ENCODE assay signal across 8 cellular contexts in the genomic region with DNA sequence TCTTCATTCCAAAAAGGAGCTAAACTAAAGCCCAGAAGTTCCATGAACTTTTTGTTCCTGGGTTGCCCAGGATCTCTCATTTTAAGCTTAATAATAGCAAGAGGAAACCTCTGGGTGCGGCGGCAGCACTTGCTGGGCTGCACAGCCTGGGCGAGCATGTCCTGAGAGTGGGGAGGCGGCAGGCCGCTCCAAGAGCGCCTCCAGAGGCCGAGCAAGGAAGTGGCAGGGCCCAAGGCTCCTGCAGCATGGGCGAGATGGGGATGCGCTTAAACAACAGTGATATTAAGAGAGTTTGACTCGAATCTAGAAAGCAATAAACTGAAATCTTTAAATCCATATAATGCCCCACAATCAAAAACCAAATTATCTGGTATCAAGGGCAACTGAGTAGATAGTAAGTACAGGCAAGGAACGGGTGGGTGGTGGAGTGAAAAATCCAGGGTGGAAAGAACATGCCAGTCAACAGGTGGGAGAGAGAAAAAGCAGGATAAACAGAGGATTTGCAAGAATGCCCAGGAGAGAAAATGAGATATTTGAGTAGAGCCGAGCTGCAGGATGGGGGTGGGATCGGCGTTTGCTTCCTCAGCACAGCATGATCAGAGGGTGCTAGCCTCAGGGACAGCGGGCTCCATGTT. TPM values are rescaled to one million over a fixed set of nuclear protein-coding genes. Genes with fewer than 3 reads are reported as not detected.
DNase-seq lines count a peak whose midpoint lies in the region; ATAC-seq and TF ChIP-seq lines count a peak whose summit lies in the region.

No MANE protein-coding gene starts in this region.

- TF ChIP-seq CTCF in AG04449 (IDR thresholded peaks at IDR 0.05; ENCODE audit: insufficient read depth, low read length, missing control alignments): peak; percentile 69
- peak; percentile 83 to 85 for TF ChIP-seq CTCF in mammary epithelial cell (conservative IDR thresholded peaks at IDR 0.05 in 1 of 2, IDR thresholded peaks at IDR 0.05 in 1 of 2; ENCODE audit: extremely low read depth in 1 of 2, insufficient read depth in 1 of 2, low read depth in 1 of 2, low read length in 2 of 2)
- TF ChIP-seq CTCF in suprapubic skin (IDR thresholded peaks at IDR 0.05): peak in 1 of 2 donors; percentile 81

- H4K5ac ChIP-seq in mesendoderm (ENCODE audit: low read length): no peak overlapping the region

- peak overlapping the region; percentile 65 for H3K56ac ChIP-seq in mesendoderm (ENCODE audit: low read length)

- no peak overlapping the region for H3K23ac ChIP-seq in mesendoderm (ENCODE audit: low read length)

- in situ Hi-C loops in mammary epithelial cell (cut with MboI; ENCODE audit: low sequenced_read_pairs in 2 of 2): no loop called here

- POLR2A ChIA-PET in AG04449 (lab: Yijun Ruan, JAX): no interaction called here

- H4K8ac ChIP-seq in mesendoderm (ENCODE audit: low read depth, low read length): no peak overlapping the region

- no peak overlapping the region for H3K18ac ChIP-seq in mesendoderm (ENCODE audit: low read length)

- H2AFZ ChIP-seq in mammary epithelial cell (ENCODE audit: low read depth, low read length): no peak overlapping the region

- intact Hi-C loops in mammary epithelial cell (cut with micrococcal nuclease): loop anchor here (5.0 kb wide), 1 partner anchor 275 kb away; no protein-coding TSS in a partner anchor

- H3K4me1 ChIP-seq in NT2/D1 (ENCODE audit: insufficient read depth, insufficient read length) (no peaks in the 10 kb centered on the region), mammary epithelial cell (ENCODE audit: insufficient read depth, low read length) (no peaks in the 10 kb centered on the region), mesendoderm (ENCODE audit: control insufficient read depth, low read depth, low read length) (no peaks in the 10 kb centered on the region), suprapubic skin (no peaks in the 10 kb centered on the region)

- no peak overlapping the region for H2BK5ac ChIP-seq in mesendoderm (ENCODE audit: low read length)

- H2BK15ac ChIP-seq in mesendoderm (replicated peaks; ENCODE audit: low read depth): no peak overlapping the region

- TF ChIP-seq POLR2A in GM18505 (IDR thresholded peaks at IDR 0.05; ENCODE audit: borderline replicate concordance, extremely low read depth, insufficient read depth, insufficient read length) (no peak), suprapubic skin (IDR thresholded peaks at IDR 0.05) (no peak)

- dilution Hi-C loops in mammary epithelial cell (cut with HindIII; ENCODE audit: low sequenced_read_pairs): no loop called here

- H3K4ac ChIP-seq in mesendoderm (ENCODE audit: low read depth, low read length): no peak overlapping the region

- peaks cover 6% of the 10 kb centered on the region for H3K27me3 ChIP-seq in NT2/D1 (ENCODE audit: insufficient read depth, insufficient read length)
- no peaks in the 10 kb centered on the region for H3K27me3 ChIP-seq in mammary epithelial cell (ENCODE audit: insufficient read depth, low read length)
- no peaks in the 10 kb centered on the region for H3K27me3 ChIP-seq in mesendoderm (ENCODE audit: insufficient read depth, low read length, poor library complexity)
- H3K27me3 ChIP-seq in suprapubic skin: no peaks in the 10 kb centered on the region

- H3K4me3 ChIP-seq in AG04449 (ENCODE audit: low read depth, low read length) (no peak overlapping the region), NT2/D1 (ENCODE audit: insufficient read length, low read depth) (no peak overlapping the region), mammary epithelial cell (replicated peaks in 1 of 3; ENCODE audit: insufficient read depth in 1 of 3, low read depth in 2 of 3, low read length in 3 of 3) (no peak overlapping the region), mesendoderm (ENCODE audit: low read length) (no peak overlapping the region), suprapubic skin (no peak overlapping the region)

- no peak overlapping the region for H3K9ac ChIP-seq in NT2/D1 (ENCODE audit: insufficient read length, low read depth)
- H3K9ac ChIP-seq in mammary epithelial cell (ENCODE audit: insufficient read depth, low read length): no peak overlapping the region
- H3K9ac ChIP-seq in mesendoderm (ENCODE audit: low read length): no peak overlapping the region

- H3K79me1 ChIP-seq in mesendoderm (ENCODE audit: low read length): no peaks in the 10 kb centered on the region

- no peak overlapping the region for H2BK120ac ChIP-seq in mesendoderm (ENCODE audit: low read depth, low read length)

- H4K20me1 ChIP-seq in mammary epithelial cell (ENCODE audit: insufficient read depth, low read length): no peaks in the 10 kb centered on the region

- H3K9me3 ChIP-seq in NT2/D1 (ENCODE audit: insufficient read depth, low read length): no peaks in the 10 kb centered on the region
- H3K9me3 ChIP-seq in mammary epithelial cell (replicated peaks; ENCODE audit: insufficient read depth, low read length): no peaks in the 10 kb centered on the region
- H3K9me3 ChIP-seq in suprapubic skin: no peaks in the 10 kb centered on the region

- 18% methylated on average over 15 of the region's 15 CpGs for WGBS in mammary epithelial cell (ENCODE audit: low coverage, missing lambda C conversion rate)
- no CpG with 5 or more reads among the region's 15 CpGs for WGBS in mesendoderm (ENCODE audit: extremely low coverage, insufficient coverage, low lambda C conversion rate)
- 34% methylated on average over 15 of the region's 15 CpGs for WGBS in suprapubic skin

- H3K27ac ChIP-seq in mammary epithelial cell (ENCODE audit: insufficient read depth, low read depth, low read length) (no peak overlapping the region), mesendoderm (ENCODE audit: low read depth, low read length) (no peak overlapping the region), suprapubic skin (no peak overlapping the region)

- DNase-seq in AG04449 (ENCODE audit: low read depth, low spot score) (no peak), NT2/D1 (ENCODE audit: low read depth, low spot score) (peak; percentile 66), mammary epithelial cell (peak; percentile 13), mesendoderm (peak; percentile 69), NCI-H2227 (lab: John Stamatoyannopoulos, UW; ENCODE audit: unreplicated experiment) (no peak), suprapubic skin (ENCODE audit: low spot score in 2 of 2) (no peak)

- no peak for TF ChIP-seq EP300 in suprapubic skin (IDR thresholded peaks at IDR 0.05)

- H2AK5ac ChIP-seq in mesendoderm (ENCODE audit: low read length): no peak overlapping the region

- H3K4me2 ChIP-seq in mammary epithelial cell (ENCODE audit: insufficient read depth, low read depth, low read length) (no peak overlapping the region), mesendoderm (ENCODE audit: low read length) (no peak overlapping the region)

- peak; percentile 81 for ATAC-seq in GM18505 (IDR thresholded peaks at IDR 0.05; ENCODE audit: unreplicated experiment)
- peak; percentile 72 for ATAC-seq in HG02970 (IDR thresholded peaks at IDR 0.05; ENCODE audit: low FRiP score, unreplicated experiment)

- no peaks in the 10 kb centered on the region for H3K36me3 ChIP-seq in NT2/D1 (ENCODE audit: insufficient read depth, insufficient read length, low read length)
- H3K36me3 ChIP-seq in mammary epithelial cell (ENCODE audit: insufficient read depth, low read length): no peaks in the 10 kb centered on the region
- no peaks in the 10 kb centered on the region for H3K36me3 ChIP-seq in mesendoderm (ENCODE audit: control insufficient read depth, insufficient read depth, low read length)
- H3K36me3 ChIP-seq in suprapubic skin: no peaks in the 10 kb centered on the region

- CTCF ChIA-PET in AG04449 (lab: Yijun Ruan, JAX) (interaction anchor here (1.6 kb wide), 1 partner anchor 12 kb away, joined by 4 read pairs; no protein-coding TSS in a partner anchor), mammary epithelial cell (lab: Charles Lee; ENCODE audit: low non-redundant PET) (interaction anchor here (0.7 kb wide), 1 partner anchor 1475 kb away, joined by 5 read pairs; no protein-coding TSS in a partner anchor)

- H3K79me2 ChIP-seq in mammary epithelial cell (ENCODE audit: insufficient read depth, low read length) (no peaks in the 10 kb centered on the region), mesendoderm (ENCODE audit: control insufficient read depth, insufficient read depth, low read length) (no peaks in the 10 kb centered on the region)

- BruUV-seq in mammary epithelial cell (replicated peaks; lab: Mats Ljungman, UMichigan): no TSS peak

RNA-seq across cellular contexts. Expression of gene TNR, which starts 14.1 kb away (rescaled TPM):
- total RNA-seq in mammary epithelial cell: not detected
- not detected for polyA plus RNA-seq in mammary epithelial cell
- not detected for polyA minus RNA-seq in mammary epithelial cell
- polyA plus RNA-seq in mesendoderm (2013, experiment 1 of 2): 0.01 TPM
- polyA plus RNA-seq in mesendoderm (2013, experiment 2 of 2): 0.04 TPM
- total RNA-seq in suprapubic skin: under 1 TPM in 2 of 4 donors, not detected in 2; 0.13 to 0.18 TPM

Comparison
In these comparisons a context has a peak if more than half of its experiments do, and no peak if none do; other contexts are left out.
1. DNase-seq: peak in NT2/D1 (single experiment), mammary epithelial cell (single experiment) and mesendoderm (single experiment); none in AG04449 (single experiment), NCI-H2227 (single experiment) and suprapubic skin (0 of 2).